Comparison of ENCODE assay signal across 19 cellular contexts in genomic region chr22:44580176-44580575, GRCh38.
"Had no signal": no experiment of that assay in that cellular context is flagged by ENCODE, and none has a peak within 500 bp of the region (broad histone marks: within the 10 kb centered on the region; RNA-seq: fewer than 3 reads in every experiment).

No MANE protein-coding gene starts in this region.

- H3K4me3 Mint-ChIP-seq: activated naive CD4-positive, alpha-beta T cell treated with anti-CD3 and anti-CD28 coated beads, Interleukin-2, amount 50 U/mL, for 24 hours; central memory CD8-positive, alpha-beta T cell; neural progenitor cell; T-helper 2 cell treated with Interferon-gamma antibody and Interleukin-4, amounts not matched to agents 5 μg/mL and 100 μg/mL, for 36 hours had no signal

- H3K36me3 Mint-ChIP-seq: activated naive CD4-positive, alpha-beta T cell treated with anti-CD3 and anti-CD28 coated beads, Interleukin-2, amount 50 U/mL, for 24 hours; neural progenitor cell had no signal

- H3K9me3 Mint-ChIP-seq: activated naive CD4-positive, alpha-beta T cell treated with anti-CD3 and anti-CD28 coated beads, Interleukin-2, amount 50 U/mL, for 24 hours; activated T-helper 2 cell treated with anti-CD3 and anti-CD28 coated beads, Interferon-gamma antibody, Interleukin-2, Interleukin-4, amounts not matched to agents 10 μg/mL and 5 μg/mL and 100 μg/mL, durations not matched to agents 14 hours and 24 hours and 36 hours; central memory CD8-positive, alpha-beta T cell; neural progenitor cell; T-helper 2 cell treated with Interferon-gamma antibody and Interleukin-4, amounts not matched to agents 5 μg/mL and 100 μg/mL, for 36 hours had no signal

- H3K4me1 ChIP-seq: neural progenitor cell, parathyroid adenoma had no signal

- DNase-seq: activated CD4-positive, alpha-beta T cell treated with anti-CD3 and anti-CD28 coated beads, Interleukin-2, amount 50 U/mL, for 1 hour; activated T-cell treated with anti-CD3 and anti-CD28 coated beads for 4 hours; amygdala; effector memory CD4-positive, alpha-beta T cell; foreskin fibroblast; glutamatergic neuron; midbrain; stimulated activated CD4-positive, alpha-beta T cell treated with anti-CD3 and anti-CD28 coated beads, Interleukin-4, amount 100 ng/mL, for 4 hours; stimulated activated naive CD8-positive, alpha-beta T cell treated with anti-CD3 and anti-CD28 coated beads, Interleukin-15, Interleukin-2, amounts not matched to agents 100 U/mL and 50 U/mL, for 24 hours; trophoblast cell had no signal

- H3K27me3 ChIP-seq: body of pancreas, neural progenitor cell had no signal

- ATAC-seq: body of pancreas; stimulated activated naive CD8-positive, alpha-beta T cell treated with anti-CD3 and anti-CD28 coated beads, Interleukin-15, Interleukin-2, amounts not matched to agents 100 U/mL and 50 U/mL, for 24 hours had no signal

- H3K9me3 ChIP-seq: body of pancreas had no signal

- H3K36me3 ChIP-seq: neural progenitor cell had no signal

- H3K4me3 ChIP-seq: body of pancreas, lung, neural progenitor cell, skin epidermis had no signal

- H3K4me1 Mint-ChIP-seq: activated naive CD4-positive, alpha-beta T cell treated with anti-CD3 and anti-CD28 coated beads, Interleukin-2, amount 50 U/mL, for 24 hours; central memory CD8-positive, alpha-beta T cell; neural progenitor cell had no signal

- H3K27ac Mint-ChIP-seq: activated naive CD4-positive, alpha-beta T cell treated with anti-CD3 and anti-CD28 coated beads, Interleukin-2, amount 50 U/mL, for 24 hours; activated T-helper 2 cell treated with anti-CD3 and anti-CD28 coated beads, Interferon-gamma antibody, Interleukin-2, Interleukin-4, amounts not matched to agents 10 μg/mL and 5 μg/mL and 100 μg/mL, durations not matched to agents 14 hours and 24 hours and 36 hours; neural progenitor cell; T-helper 2 cell treated with Interferon-gamma antibody and Interleukin-4, amounts not matched to agents 5 μg/mL and 100 μg/mL, for 36 hours had no signal
